1 cellular context compared by ENCODE assay signal in the genomic region with DNA sequence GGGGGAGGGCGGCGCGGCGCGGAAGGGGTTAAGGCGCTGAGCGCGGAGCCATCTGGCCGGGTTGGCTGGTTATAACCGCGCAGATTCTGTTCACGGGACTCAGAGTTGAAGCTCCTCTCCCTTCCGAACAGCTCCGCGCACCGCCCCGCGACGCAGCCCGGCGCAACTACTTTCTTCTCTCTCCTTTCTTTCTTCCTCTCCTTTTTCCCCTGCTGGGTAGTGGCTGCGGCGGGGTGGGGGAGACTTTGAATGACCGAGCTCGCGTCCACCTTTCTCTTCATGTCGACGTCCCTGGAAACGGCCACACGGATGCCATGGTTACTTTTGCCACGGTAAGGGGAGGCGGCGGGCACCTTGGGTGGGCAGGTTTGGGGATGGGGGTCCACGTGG.
A peak's percentile ranks its signal among the peaks of the same experiment; 100 is the strongest.
TF ChIP-seq lines count a peak whose summit lies in the region.

A gene (plus strand): TSS at position 98 of the 390 bp plus-strand sequence. CDS start 217 bp downstream, at position 315.

TF ChIP-seq in HEK293, 187 proteins besides CTCF, POLR2A, EP300 and RAD21 (continued from another document):
- TF ChIP-seq, protein P1, sequence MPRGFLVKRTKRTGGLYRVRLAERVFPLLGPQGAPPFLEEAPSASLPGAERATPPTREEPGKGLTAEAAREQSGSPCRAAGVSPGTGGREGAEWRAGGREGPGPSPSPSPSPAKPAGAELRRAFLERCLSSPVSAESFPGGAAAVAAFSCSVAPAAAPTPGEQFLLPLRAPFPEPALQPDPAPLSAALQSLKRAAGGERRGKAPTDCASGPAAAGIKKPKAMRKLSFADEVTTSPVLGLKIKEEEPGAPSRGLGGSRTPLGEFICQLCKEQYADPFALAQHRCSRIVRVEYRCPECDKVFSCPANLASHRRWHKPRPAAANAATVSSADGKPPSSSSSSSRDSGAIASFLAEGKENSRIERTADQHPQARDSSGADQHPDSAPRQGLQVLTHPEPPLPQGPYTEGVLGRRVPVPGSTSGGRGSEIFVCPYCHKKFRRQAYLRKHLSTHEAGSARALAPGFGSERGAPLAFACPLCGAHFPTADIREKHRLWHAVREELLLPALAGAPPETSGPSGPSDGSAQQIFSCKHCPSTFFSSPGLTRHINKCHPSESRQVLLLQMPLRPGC (tag by site-specific recombination; IDR thresholded peaks at IDR 0.05), result 0 out of 2 replicates have a peak, but pooled peaks have one; percentile 9
- peak; percentile 67 for TF ChIP-seq ZNF341 (tag by site-specific recombination; IDR thresholded peaks at IDR 0.05; ENCODE audit: low read depth)
